11 cellular contexts compared by ENCODE assay signal in genomic region chr4:186946682-186947294, GRCh38.
A peak's percentile ranks its signal among the peaks of the same experiment; 100 is the strongest.
DNase-seq lines count a peak whose midpoint lies in the region; ATAC-seq and TF ChIP-seq lines count a peak whose summit lies in the region.
"Had no signal": no experiment of that assay in that cellular context is flagged by ENCODE, and none has a peak within 500 bp of the region (broad histone marks: within the 10 kb centered on the region; RNA-seq: fewer than 3 reads in every experiment).

No MANE protein-coding gene starts in this region.

- peaks cover 16% of the 10 kb centered on the region for H3K4me1 ChIP-seq in colonic mucosa
- H3K4me1 ChIP-seq in osteoblast (ENCODE audit: insufficient read depth, low read length), result peaks cover 19% of the 10 kb centered on the region

- peak overlapping the region in 1 of 2 donors; percentile 31 for H3K9ac ChIP-seq in colonic mucosa (ENCODE audit: low read depth in 2 of 2, low read length in 2 of 2)

- ATAC-seq in GM19455 (IDR thresholded peaks at IDR 0.05; ENCODE audit: unreplicated experiment) (no peak), GM19395 (IDR thresholded peaks at IDR 0.05; ENCODE audit: unreplicated experiment) (no peak)
- ATAC-seq: GM12878 had no signal

- intact Hi-C loops in colonic mucosa (cut with DNase I) (no loop called here), posterior vena cava (cut with DNase I) (loop anchor here in 1 of 2 donors (10.0 kb wide), 1 partner anchor 222 kb away; the partner anchor contains the start of gene FAT1)

- H3K4me3 ChIP-seq in colonic mucosa (no peak overlapping the region), osteoblast (ENCODE audit: insufficient read depth, low read length) (no peak overlapping the region)
- H3K4me3 ChIP-seq: GM12878 had no signal

- H2AFZ ChIP-seq in osteoblast (ENCODE audit: low read length), result no peak overlapping the region

- no peak overlapping the region for H3K4me2 ChIP-seq in osteoblast (ENCODE audit: insufficient read depth, low read length)

- TF ChIP-seq CTCF in colonic mucosa (IDR thresholded peaks at IDR 0.05) (peak; percentile 53), osteoblast (IDR thresholded peaks at IDR 0.05; ENCODE audit: extremely low read depth, low read depth, low read length) (peak; percentile 28)

- no peaks in the 10 kb centered on the region for H4K20me1 ChIP-seq in osteoblast (ENCODE audit: insufficient read depth, low read length)

- H3K9me3 ChIP-seq in colonic mucosa (no peaks in the 10 kb centered on the region), osteoblast (ENCODE audit: low read depth, low read length) (no peaks in the 10 kb centered on the region)

- H3K27me3 ChIP-seq in colonic mucosa (no peaks in the 10 kb centered on the region), osteoblast (ENCODE audit: insufficient read depth, low read length) (no peaks in the 10 kb centered on the region)

- no peaks in the 10 kb centered on the region for H3K79me2 ChIP-seq in osteoblast (ENCODE audit: insufficient read depth, low read length)

- H3K36me3 ChIP-seq in colonic mucosa (no peaks in the 10 kb centered on the region), osteoblast (ENCODE audit: insufficient read depth, low read length) (no peaks in the 10 kb centered on the region)

- H3K27ac ChIP-seq in colonic mucosa, result no peak overlapping the region
- H3K27ac ChIP-seq in osteoblast (ENCODE audit: low read depth, low read length), result no peak overlapping the region

- DNase-seq in ELR (ENCODE audit: low read depth) (peak; percentile 52), NCI-H510A (lab: John Stamatoyannopoulos, UW) (peak; percentile 16), colonic mucosa (peak; percentile 75), osteoblast (ENCODE audit: insufficient read length, low spot score, missing footprints) (no peak), posterior vena cava (ENCODE audit: low spot score) (no peak), germinal center (ENCODE audit: low spot score) (no peak)
- DNase-seq: effector memory CD4-positive, alpha-beta T cell; NCI-H2107 had no signal

Comparison
In these comparisons a context has a peak if more than half of its experiments do, and no peak if none do; other contexts are left out.
1. DNase-seq: peak in ELR (single experiment), NCI-H510A (single experiment) and colonic mucosa (single experiment); none in osteoblast (single experiment), posterior vena cava (single experiment) and germinal center (single experiment).